8 cellular contexts compared by ENCODE assay signal in genomic region chr21:32391755-32392154, GRCh38. TPM values are rescaled to one million over a fixed set of nuclear protein-coding genes. Genes with fewer than 3 reads are reported as not detected.
A peak's percentile ranks its signal among the peaks of the same experiment; 100 is the strongest.
DNase-seq lines count a peak whose midpoint lies in the region; ATAC-seq and TF ChIP-seq lines count a peak whose summit lies in the region.
"Had no signal": no experiment of that assay in that cellular context is flagged by ENCODE, and none has a peak within 500 bp of the region (broad histone marks: within the 10 kb centered on the region; RNA-seq: fewer than 3 reads in every experiment).

No MANE protein-coding gene starts in this region.

- H3K9me3 ChIP-seq in H9 (ENCODE audit: control insufficient read depth, low read depth, low read length) (no peaks in the 10 kb centered on the region), gastrocnemius medialis (no peaks in the 10 kb centered on the region)

- H3K4ac ChIP-seq in H9 (ENCODE audit: low read depth, low read length): no peak overlapping the region

- no peak for TF ChIP-seq POLR2A in gastrocnemius medialis (IDR thresholded peaks at IDR 0.05)

- peaks cover 42% of the 10 kb centered on the region for H3K79me2 ChIP-seq in H9 (ENCODE audit: insufficient read depth, low read length)

- H3K27me3 Mint-ChIP-seq in H9 (ENCODE audit: low read depth): peaks cover 40% of the 10 kb centered on the region

- no peak overlapping the region for H3K56ac ChIP-seq in H9 (ENCODE audit: insufficient read length, low read depth, low read length)

- H2BK120ac ChIP-seq in H9 (ENCODE audit: low read depth, low read length, poor library complexity, severe bottlenecking): no peak overlapping the region

- no peak overlapping the region for H2BK15ac ChIP-seq in H9 (ENCODE audit: low read depth, low read length)

- no peak overlapping the region for H3K27ac ChIP-seq in H9 (ENCODE audit: insufficient read length, low read depth, low read length)
- H3K27ac ChIP-seq in VCaP: peak overlapping the region; percentile 89
- no peak overlapping the region for H3K27ac ChIP-seq in gastrocnemius medialis

- H3K4me1 ChIP-seq in H9 (ENCODE audit: insufficient read depth, low read length): no peaks in the 10 kb centered on the region; the same call in 1 of the 2 replicates
- peaks cover 19 to 21% of the 10 kb centered on the region in 2 donors for H3K4me1 ChIP-seq in gastrocnemius medialis

- DNase-seq in H9: no peak
- no peak for DNase-seq in fibroblast of villous mesenchyme (ENCODE audit: low read depth)
- DNase-seq in gastrocnemius medialis: no peak
- DNase-seq in cortex of kidney (lab: John Stamatoyannopoulos, UW): no peak
- no peak for DNase-seq in GM13977 (ENCODE audit: low spot score)
- DNase-seq: NCI-H1694 had no signal

- H3K4me2 ChIP-seq in H9 (ENCODE audit: insufficient read depth, insufficient read length, low read length): peak overlapping the region; percentile 99

- in situ Hi-C loops in gastrocnemius medialis (cut with MboI; ENCODE audit: low sequenced_read_pairs in 4 of 4) (loop anchor here in 2 of 4 donors (25.0 kb wide), 2 partner anchors 346 to 654 kb away; partner anchors contain the start of genes SYNJ1 (in 2 of the 2) and SCAF4 (in 1 of the 2)), GM13977 (cut with MboI; ENCODE audit: low pct_unique_long_range_greater_than_20kb, low sequenced_read_pairs, unreplicated experiment) (no loop called here)

- H4K5ac ChIP-seq in H9 (ENCODE audit: insufficient read length, low read depth, low read length): no peak overlapping the region

- H3K27ac Mint-ChIP-seq in H9: no peak overlapping the region

- peaks cover 9% of the 10 kb centered on the region for H3K23me2 ChIP-seq in H9 (ENCODE audit: insufficient read length, low read depth, low read length, poor library complexity, severe bottlenecking)

- no peak overlapping the region for H3K23ac ChIP-seq in H9 (ENCODE audit: insufficient read length, low read depth, low read length)

- H2BK12ac ChIP-seq in H9 (ENCODE audit: insufficient read length, low read depth, low read length): no peak overlapping the region

- H3K14ac ChIP-seq in H9 (ENCODE audit: insufficient read depth, low read length): no peak overlapping the region

- no peaks in the 10 kb centered on the region for H3K36me3 ChIP-seq in gastrocnemius medialis

- H2AFZ ChIP-seq in H9 (ENCODE audit: low read length): no peak overlapping the region

- intact Hi-C loops in gastrocnemius medialis (cut with DNase I; ENCODE audit: low total_unique reads): loop anchor here (2.0 to 10.0 kb wide), 4 partner anchors 117 to 381 kb away; partner anchors contain the start of genes CFAP298 and MIS18A

- no peak overlapping the region for H4K8ac ChIP-seq in H9 (replicated peaks; ENCODE audit: insufficient read length, low read depth, low read length)

- TF ChIP-seq CTCF in H9 (conservative IDR thresholded peaks at IDR 0.05) (no peak), VCaP (conservative IDR thresholded peaks at IDR 0.05) (no peak), fibroblast of villous mesenchyme (IDR thresholded peaks at IDR 0.05; ENCODE audit: insufficient read depth, low read depth, low read length) (no peak), gastrocnemius medialis (IDR thresholded peaks at IDR 0.05 in 4 of 5, conservative IDR thresholded peaks at IDR 0.05 in 1 of 5) (no peak), GM13977 (IDR thresholded peaks at IDR 0.05; ENCODE audit: extremely low read depth, insufficient read depth, missing control alignments) (no peak)

- WGBS in H9 (ENCODE audit: extremely low coverage, insufficient read length, low lambda C conversion rate): no CpG with 5 or more reads among the region's 4 CpGs

- no peak overlapping the region for H4K91ac ChIP-seq in H9 (ENCODE audit: insufficient read length, low read depth, low read length)

- H3K4me3 ChIP-seq in fibroblast of villous mesenchyme (ENCODE audit: low read depth, low read length) (peak overlapping the region; percentile 91), gastrocnemius medialis (peak overlapping the region; percentile 93 to 99 (median 95))

- H2BK5ac ChIP-seq in H9 (ENCODE audit: insufficient read length, low read length): no peak overlapping the region

- H3K79me1 ChIP-seq in H9 (ENCODE audit: insufficient read depth, low read depth, low read length, poor library complexity, severe bottlenecking): peaks cover 8% of the 10 kb centered on the region

- peaks cover 15 to 21% of the 10 kb centered on the region in 2 experiments for H3K9me3 Mint-ChIP-seq in H9

- H4K20me1 ChIP-seq in H9 (ENCODE audit: control insufficient read depth, insufficient read depth, insufficient read length): no peaks in the 10 kb centered on the region

- ATAC-seq in gastrocnemius medialis (no peak), GM18909 (IDR thresholded peaks at IDR 0.05; ENCODE audit: poor library complexity, unreplicated experiment) (no peak)

- peak overlapping the region; percentile 89 to 93 for H3K4me3 Mint-ChIP-seq in H9

- no peak overlapping the region for H2AK5ac ChIP-seq in H9 (ENCODE audit: insufficient read length, low read length)

- no peaks in the 10 kb centered on the region for H3K27me3 ChIP-seq in H9 (ENCODE audit: insufficient read depth, low read length)
- H3K27me3 ChIP-seq in gastrocnemius medialis: peaks cover 0 to 10% (median 0%) of the 10 kb centered on the region in 3 donors

- H2BK20ac ChIP-seq in H9 (ENCODE audit: low read depth, low read length, poor library complexity, severe bottlenecking): no peak overlapping the region

- H3T11ph ChIP-seq in H9 (ENCODE audit: low read length): no peak overlapping the region

- peaks cover 21 to 27% of the 10 kb centered on the region in 2 experiments for H3K4me1 Mint-ChIP-seq in H9

- peaks cover 7 to 20% (median 18%) of the 10 kb centered on the region in 3 experiments for H3K36me3 Mint-ChIP-seq in H9 (ENCODE audit: insufficient read depth in 1 of 3, low read depth in 3 of 3)

- H3K18ac ChIP-seq in H9 (ENCODE audit: insufficient read length, low read depth, low read length): no peak overlapping the region

- H3K9ac ChIP-seq in H9 (ENCODE audit: extremely low read depth, insufficient read length, low read length): no peak overlapping the region

RNA-seq across cellular contexts. Expression of gene URB1, which starts 1.1 kb away (rescaled TPM):
- 20.4 and 23.5 TPM in 2 replicates for total RNA-seq in H9 (2021)
- 17.4 and 37.1 TPM in 2 replicates for total RNA-seq in fibroblast of villous mesenchyme
- total RNA-seq in gastrocnemius medialis: 10 to 100 TPM; 13.7 to 17.7 (median 15.2) TPM

RNA-seq across cellular contexts. Expression of gene EVA1C, which starts 20.8 kb away (rescaled TPM):
- 0.98 and 1.8 TPM in 2 replicates for total RNA-seq in H9 (2021)
- total RNA-seq in fibroblast of villous mesenchyme: 8.4 and 10.8 TPM in 2 replicates
- 10 to 100 TPM in 2 of 4 donors, 1 to 10 TPM in 2; 9.2 to 15.8 (median 12.1) TPM for total RNA-seq in gastrocnemius medialis
